In genomic region chr5:176541338-176542134, GRCh38 we compare ENCODE assay signal across 1 cellular context.
A peak's percentile ranks its signal among the peaks of the same experiment; 100 is the strongest.
TF ChIP-seq lines count a peak whose summit lies in the region.

No MANE protein-coding gene starts in this region.

TF ChIP-seq in HepG2, 621 proteins besides CTCF, POLR2A, EP300 and RAD21 (continued from another document):
- TF ChIP-seq ZNF639 (CRISPR knock-in tag; conservative IDR thresholded peaks at IDR 0.05) (no peak), THAP11 (CRISPR knock-in tag; IDR thresholded peaks at IDR 0.05) (peak; percentile 42; the same call in 1 of the 2 replicates), ZNF674 (CRISPR knock-in tag; IDR thresholded peaks at IDR 0.05; ENCODE audit: low read depth) (no peak), NRL (CRISPR knock-in tag; IDR thresholded peaks at IDR 0.05; ENCODE audit: borderline replicate concordance) (no peak), HMG20A (CRISPR knock-in tag; IDR thresholded peaks at IDR 0.05; ENCODE audit: borderline replicate concordance) (no peak), SRSF4 (IDR thresholded peaks at IDR 0.05; ENCODE audit: low read depth, low read length, poor library complexity, severe bottlenecking) (no peak), ZBTB39 (CRISPR knock-in tag; IDR thresholded peaks at IDR 0.05) (no peak), ZNF274 (CRISPR knock-in tag; IDR thresholded peaks at IDR 0.05) (no peak), ZNF687 (CRISPR knock-in tag; IDR thresholded peaks at IDR 0.05) (peak; percentile 58), ZNF749 (CRISPR knock-in tag; IDR thresholded peaks at IDR 0.05; ENCODE audit: borderline replicate concordance) (no peak), MLLT10 (CRISPR knock-in tag; IDR thresholded peaks at IDR 0.05) (no peak), ZNF205 (CRISPR knock-in tag; IDR thresholded peaks at IDR 0.05) (no peak), ZSCAN22 (CRISPR knock-in tag; IDR thresholded peaks at IDR 0.05) (no peak), HNRNPLL (IDR thresholded peaks at IDR 0.05; ENCODE audit: low read depth, low read length, poor library complexity, severe bottlenecking) (no peak), SP4 (CRISPR knock-in tag; IDR thresholded peaks at IDR 0.05) (0 out of 2 replicates have a peak, but pooled peaks have one; percentile 18), NR2F1 (CRISPR knock-in tag; IDR thresholded peaks at IDR 0.05) (no peak), ZNF12 (CRISPR knock-in tag; IDR thresholded peaks at IDR 0.05) (no peak), HBP1 (CRISPR knock-in tag; IDR thresholded peaks at IDR 0.05; ENCODE audit: low read depth) (0 out of 2 replicates have a peak, but pooled peaks have one; percentile 16), ZBTB37 (CRISPR knock-in tag; IDR thresholded peaks at IDR 0.05) (no peak), ZNF431 (CRISPR knock-in tag; IDR thresholded peaks at IDR 0.05; ENCODE audit: borderline replicate concordance, low read depth) (no peak), ZNF44 (CRISPR knock-in tag; IDR thresholded peaks at IDR 0.05) (no peak), TEAD2 (CRISPR knock-in tag; IDR thresholded peaks at IDR 0.05) (no peak), KDM5A (IDR thresholded peaks at IDR 0.05; ENCODE audit: borderline replicate concordance, low read length) (no peak), RFX5 (IDR thresholded peaks at IDR 0.05; ENCODE audit: low read depth, low read length) (no peak), SP2 (CRISPR knock-in tag; IDR thresholded peaks at IDR 0.05) (no peak), ZNF33A (CRISPR knock-in tag; IDR thresholded peaks at IDR 0.05; ENCODE audit: borderline replicate concordance) (no peak)
